Comparison of ENCODE assay signal across 22 cellular contexts in genomic region chr14:72600551-72601330, GRCh38.
DNase-seq lines count a peak whose midpoint lies in the region; ATAC-seq, FAIRE-seq and TF ChIP-seq lines count a peak whose summit lies in the region.
"Had no signal": no experiment of that assay in that cellular context is flagged by ENCODE, and none has a peak within 500 bp of the region (broad histone marks: within the 10 kb centered on the region; RNA-seq: fewer than 3 reads in every experiment).

No MANE protein-coding gene starts in this region.

- H2AFZ ChIP-seq in Loucy (ENCODE audit: low read length) (no peak overlapping the region), astrocyte (ENCODE audit: low read depth, low read length) (peak overlapping the region; percentile 39)
- H2AFZ ChIP-seq: parathyroid adenoma had no signal

- H3K9ac ChIP-seq in Loucy (ENCODE audit: low read depth, low read length, poor library complexity, severe bottlenecking): peak overlapping the region; percentile 64
- H3K9ac ChIP-seq in astrocyte (ENCODE audit: low read length): no peak overlapping the region
- no peak overlapping the region for H3K9ac ChIP-seq in mesendoderm (ENCODE audit: low read length)
- H3K9ac ChIP-seq: parathyroid adenoma had no signal

- H3K36me3 ChIP-seq in Loucy (ENCODE audit: insufficient read depth, low read length): no peaks in the 10 kb centered on the region
- no peaks in the 10 kb centered on the region for H3K36me3 ChIP-seq in astrocyte (ENCODE audit: insufficient read depth, low read length)
- no peaks in the 10 kb centered on the region for H3K36me3 ChIP-seq in mesendoderm (ENCODE audit: control insufficient read depth, insufficient read depth, low read length)
- no peaks in the 10 kb centered on the region for H3K36me3 ChIP-seq in sigmoid colon
- H3K36me3 ChIP-seq: MG63, stomach, transverse colon had no signal

- ATAC-seq in GM19351 (IDR thresholded peaks at IDR 0.05; ENCODE audit: unreplicated experiment): no peak
- ATAC-seq: foreskin keratinocyte; naive thymus-derived CD4-positive, alpha-beta T cell had no signal

- H4K5ac ChIP-seq in mesendoderm (ENCODE audit: low read length): no peak overlapping the region

- H3K27ac ChIP-seq in astrocyte (ENCODE audit: low read depth, low read length) (no peak overlapping the region), mesendoderm (ENCODE audit: low read depth, low read length) (no peak overlapping the region), sigmoid colon (no peak overlapping the region)
- H3K27ac ChIP-seq: foreskin keratinocyte, parathyroid adenoma, stomach, transverse colon had no signal

- no peaks in the 10 kb centered on the region for H3K9me3 Mint-ChIP-seq in astrocyte (ENCODE audit: unreplicated experiment)
- H3K9me3 Mint-ChIP-seq: activated CD4-positive, alpha-beta memory T cell treated with anti-CD3 and anti-CD28 coated beads for 36 hours had no signal

- H4K20me1 ChIP-seq in Loucy (ENCODE audit: insufficient read depth, low read length, poor library complexity, severe bottlenecking) (no peaks in the 10 kb centered on the region), astrocyte (ENCODE audit: insufficient read depth, low read length) (no peaks in the 10 kb centered on the region)

- H4K8ac ChIP-seq in mesendoderm (ENCODE audit: low read depth, low read length): no peak overlapping the region

- H3K4ac ChIP-seq in mesendoderm (ENCODE audit: low read depth, low read length): no peak overlapping the region

- no peak overlapping the region for H2AK5ac ChIP-seq in mesendoderm (ENCODE audit: low read length)

- H3K18ac ChIP-seq in mesendoderm (ENCODE audit: low read length): no peak overlapping the region

- no peak overlapping the region for H3K4me3 Mint-ChIP-seq in astrocyte (ENCODE audit: unreplicated experiment)
- H3K4me3 Mint-ChIP-seq: activated CD4-positive, alpha-beta memory T cell treated with anti-CD3 and anti-CD28 coated beads for 36 hours; naive thymus-derived CD4-positive, alpha-beta T cell had no signal

- H2BK5ac ChIP-seq in mesendoderm (ENCODE audit: low read length): no peak overlapping the region

- H3K79me1 ChIP-seq in mesendoderm (ENCODE audit: low read length): no peaks in the 10 kb centered on the region

- H3K27me3 ChIP-seq in Loucy (ENCODE audit: insufficient read depth, low read length, poor library complexity, severe bottlenecking) (no peaks in the 10 kb centered on the region), astrocyte (ENCODE audit: insufficient read depth, low read length) (no peaks in the 10 kb centered on the region), mesendoderm (ENCODE audit: insufficient read depth, low read length, poor library complexity) (no peaks in the 10 kb centered on the region), sigmoid colon (no peaks in the 10 kb centered on the region)
- H3K27me3 ChIP-seq: MG63 had no signal

- peaks cover 61% of the 10 kb centered on the region for H3K4me1 ChIP-seq in Loucy (ENCODE audit: insufficient read depth, low read length, poor library complexity, severe bottlenecking)
- peaks cover 6% of the 10 kb centered on the region for H3K4me1 ChIP-seq in astrocyte (ENCODE audit: insufficient read depth, low read length)
- peaks cover 9% of the 10 kb centered on the region for H3K4me1 ChIP-seq in mesendoderm (ENCODE audit: control insufficient read depth, low read depth, low read length)
- no peaks in the 10 kb centered on the region for H3K4me1 ChIP-seq in sigmoid colon
- H3K4me1 ChIP-seq: foreskin keratinocyte, stomach, transverse colon had no signal

- H3K23ac ChIP-seq in mesendoderm (ENCODE audit: low read length): no peak overlapping the region

- peak overlapping the region; percentile 67 for H3K56ac ChIP-seq in mesendoderm (ENCODE audit: low read length)

- no peaks in the 10 kb centered on the region for H3K9me2 ChIP-seq in Loucy (replicated peaks; ENCODE audit: low read depth, low read length)

- no CpG with 5 or more reads among the region's 9 CpGs for WGBS in mesendoderm (ENCODE audit: extremely low coverage, insufficient coverage, low lambda C conversion rate)
- 69 to 84% methylated on average over 9 of the region's 9 CpGs for WGBS in sigmoid colon, 2 donors

- no peak for TF ChIP-seq CTCF in Loucy (conservative IDR thresholded peaks at IDR 0.05; ENCODE audit: low read length)
- TF ChIP-seq CTCF in astrocyte (IDR thresholded peaks at IDR 0.05; ENCODE audit: insufficient read depth, low read depth, low read length): no peak
- no peak for TF ChIP-seq CTCF in sigmoid colon (IDR thresholded peaks at IDR 0.05)

- TF ChIP-seq POLR2A in GM12891 (IDR thresholded peaks at IDR 0.05; ENCODE audit: low read depth, low read length) (no peak), sigmoid colon (IDR thresholded peaks at IDR 0.05) (no peak)

- H3F3A ChIP-seq in Loucy (ENCODE audit: low read depth): no peaks in the 10 kb centered on the region

- H2BK120ac ChIP-seq in mesendoderm (ENCODE audit: low read depth, low read length): no peak overlapping the region

- H3K4me3 ChIP-seq in Loucy (ENCODE audit: low read length, poor library complexity, severe bottlenecking) (peak overlapping the region; percentile 52), astrocyte (ENCODE audit: insufficient read depth, low read depth, low read length) (no peak overlapping the region), mesendoderm (ENCODE audit: low read length) (no peak overlapping the region), sigmoid colon (no peak overlapping the region)
- H3K4me3 ChIP-seq: MG63, stomach, transverse colon had no signal

- no peak for TF ChIP-seq EP300 in sigmoid colon (IDR thresholded peaks at IDR 0.05)

- FAIRE-seq in GM12891 (lab: Jason Lieb, UNC): no peak
- no peak for FAIRE-seq in astrocyte (lab: Jason Lieb, UNC)
- FAIRE-seq: islet of Langerhans had no signal

- intact Hi-C loops in sigmoid colon (cut with DNase I): no loop called here

- H3K4me2 ChIP-seq in Loucy (ENCODE audit: low read depth, low read length, poor library complexity, severe bottlenecking) (peak overlapping the region; percentile 58), astrocyte (ENCODE audit: low read length) (no peak overlapping the region), mesendoderm (ENCODE audit: low read length) (no peak overlapping the region)

- H3K79me2 ChIP-seq in Loucy (ENCODE audit: insufficient read depth, low read length): no peaks in the 10 kb centered on the region
- H3K79me2 ChIP-seq in astrocyte (ENCODE audit: insufficient read depth, low read length): no peaks in the 10 kb centered on the region
- H3K79me2 ChIP-seq in mesendoderm (ENCODE audit: control insufficient read depth, insufficient read depth, low read length): no peaks in the 10 kb centered on the region
- H3K79me2 ChIP-seq: parathyroid adenoma had no signal

- H3K9me3 ChIP-seq in Loucy (ENCODE audit: insufficient read depth, low read depth, low read length): no peaks in the 10 kb centered on the region
- no peaks in the 10 kb centered on the region for H3K9me3 ChIP-seq in astrocyte (ENCODE audit: insufficient read depth, low read depth, low read length)
- no peaks in the 10 kb centered on the region for H3K9me3 ChIP-seq in sigmoid colon
- H3K9me3 ChIP-seq: MG63, stomach, transverse colon had no signal

- peaks cover 11% of the 10 kb centered on the region for H3K27me3 Mint-ChIP-seq in astrocyte (ENCODE audit: low read depth, unreplicated experiment)

- peaks cover 17% of the 10 kb centered on the region for H3K4me1 Mint-ChIP-seq in astrocyte (ENCODE audit: low read depth, unreplicated experiment)

- H2BK15ac ChIP-seq in mesendoderm (replicated peaks; ENCODE audit: low read depth): no peak overlapping the region

- no peak overlapping the region for H3K27ac Mint-ChIP-seq in astrocyte (ENCODE audit: unreplicated experiment)
- H3K27ac Mint-ChIP-seq: activated CD4-positive, alpha-beta memory T cell treated with anti-CD3 and anti-CD28 coated beads for 36 hours had no signal

- no peaks in the 10 kb centered on the region for H3K36me3 Mint-ChIP-seq in astrocyte (ENCODE audit: low read depth, unreplicated experiment)
- H3K36me3 Mint-ChIP-seq: activated CD4-positive, alpha-beta memory T cell treated with anti-CD3 and anti-CD28 coated beads for 36 hours had no signal

- DNase-seq in GM12891 (ENCODE audit: insufficient read length, low spot score) (no peak), astrocyte (ENCODE audit: low read depth) (no peak), mesendoderm (no peak), SW 1271 (lab: John Stamatoyannopoulos, UW) (no peak), sigmoid colon (no peak), EL (no peak)
- DNase-seq: activated CD4-positive, alpha-beta memory T cell treated with anti-CD3 and anti-CD28 coated beads for 36 hours; activated CD4-positive, CD25-positive, alpha-beta regulatory T cell; activated gamma-delta T cell; central memory CD4-positive, alpha-beta T cell; foreskin keratinocyte; hypothalamus; MG63; naive thymus-derived CD4-positive, alpha-beta T cell; NCI-H1694 treated with DMSO at 0.1 percent for 48 hours; NCI-H774; stomach; transverse colon had no signal

TF ChIP-seq in GM12891, 5 proteins besides CTCF, POLR2A, EP300 and RAD21:
- TF ChIP-seq POU2F2 (IDR thresholded peaks at IDR 0.05; ENCODE audit: low read depth, low read length) (no peak), SPI1 (IDR thresholded peaks at IDR 0.05; ENCODE audit: low read depth, low read length) (peak; percentile 46; the same call in 1 of the 2 replicates)
